19 cellular contexts compared by ENCODE assay signal in genomic region chr6:43877463-43878126, GRCh38.
"Had no signal": no experiment of that assay in that cellular context is flagged by ENCODE, and none has a peak within 500 bp of the region (broad histone marks: within the 10 kb centered on the region; RNA-seq: fewer than 3 reads in every experiment).

No MANE protein-coding gene starts in this region.

- H3K27me3 Mint-ChIP-seq: activated B cell treated with CpG ODN at 0.5 μM for 24 hours; activated CD4-positive, alpha-beta T cell treated with anti-CD3 and anti-CD28 coated beads, Interleukin-2, amount 10 ng/mL, durations not matched to agents 24 days and 14 days; natural killer cell treated with Interleukin-12 subunit alpha and Interleukin-12 subunit beta and Interleukin-15 and Interleukin-18, amount 100 ng/mL, for 72 hours had no signal

- H3K27me3 ChIP-seq: gastrocnemius medialis, ovary, stomach had no signal

- FAIRE-seq: keratinocyte had no signal

- H3K27ac Mint-ChIP-seq: activated B cell treated with CpG ODN at 0.5 μM for 24 hours; activated CD4-positive, alpha-beta T cell treated with anti-CD3 and anti-CD28 coated beads, Interleukin-2, amount 10 ng/mL, durations not matched to agents 24 days and 14 days; activated T-helper 1 cell treated with anti-CD3 and anti-CD28 coated beads, Interleukin-12 subunit alpha, Interleukin-12 subunit beta, Interleukin-2, Interleukin-4 antibody, amounts not matched to agents 30 ng/mL and 10 ng/mL and 1 ng/mL, durations not matched to agents 14 hours and 24 hours and 36 hours; natural killer cell treated with Interleukin-12 subunit alpha and Interleukin-12 subunit beta and Interleukin-15 and Interleukin-18, amount 100 ng/mL, for 72 hours had no signal

- H3K9me3 ChIP-seq: gastrocnemius medialis, heart right ventricle, left ventricle myocardium inferior, ovary, stomach, thoracic aorta had no signal

- DNase-seq: activated B cell treated with CpG ODN at 0.5 μM for 24 hours; activated CD4-positive, alpha-beta T cell treated with anti-CD3 and anti-CD28 coated beads, Interleukin-2, amount 10 ng/mL, durations not matched to agents 24 days and 14 days; activated CD8-positive, alpha-beta memory T cell treated with anti-CD3 and anti-CD28 coated beads for 24 hours; activated naive CD4-positive, alpha-beta T cell; anterior cingulate cortex; effector memory CD4-positive, alpha-beta T cell; gastrocnemius medialis; heart right ventricle; left ventricle myocardium inferior; mesenchymal stem cell; ovary; stimulated activated CD4-positive, alpha-beta T cell treated with anti-CD3 and anti-CD28 coated beads, Interleukin-12 subunit alpha, Interleukin-12 subunit beta, amount 100 ng/mL, for 4 hours; stimulated activated CD4-positive, alpha-beta T cell treated with anti-CD3 and anti-CD28 coated beads, Interleukin-2, amount 100 ng/mL, for 24 hours; stomach; T-helper 2 cell had no signal

- H3K4me3 Mint-ChIP-seq: activated B cell treated with CpG ODN at 0.5 μM for 24 hours; activated CD4-positive, alpha-beta T cell treated with anti-CD3 and anti-CD28 coated beads, Interleukin-2, amount 10 ng/mL, durations not matched to agents 24 days and 14 days; activated T-helper 1 cell treated with anti-CD3 and anti-CD28 coated beads, Interleukin-12 subunit alpha, Interleukin-12 subunit beta, Interleukin-2, Interleukin-4 antibody, amounts not matched to agents 30 ng/mL and 10 ng/mL and 1 ng/mL, durations not matched to agents 14 hours and 24 hours and 36 hours; natural killer cell treated with Interleukin-12 subunit alpha and Interleukin-12 subunit beta and Interleukin-15 and Interleukin-18, amount 100 ng/mL, for 72 hours had no signal

- H3K9me3 Mint-ChIP-seq: activated B cell treated with CpG ODN at 0.5 μM for 24 hours; activated CD4-positive, alpha-beta T cell treated with anti-CD3 and anti-CD28 coated beads, Interleukin-2, amount 10 ng/mL, durations not matched to agents 24 days and 14 days; activated T-helper 1 cell treated with anti-CD3 and anti-CD28 coated beads, Interleukin-12 subunit alpha, Interleukin-12 subunit beta, Interleukin-2, Interleukin-4 antibody, amounts not matched to agents 30 ng/mL and 10 ng/mL and 1 ng/mL, durations not matched to agents 14 hours and 24 hours and 36 hours; natural killer cell treated with Interleukin-12 subunit alpha and Interleukin-12 subunit beta and Interleukin-15 and Interleukin-18, amount 100 ng/mL, for 72 hours had no signal

- H3K4me3 ChIP-seq: gastrocnemius medialis, heart right ventricle, left ventricle myocardium inferior, ovary, stomach, thoracic aorta had no signal

- H3K4me1 Mint-ChIP-seq: activated B cell treated with CpG ODN at 0.5 μM for 24 hours; activated CD4-positive, alpha-beta T cell treated with anti-CD3 and anti-CD28 coated beads, Interleukin-2, amount 10 ng/mL, durations not matched to agents 24 days and 14 days had no signal

- H3K36me3 ChIP-seq: gastrocnemius medialis, heart right ventricle, left ventricle myocardium inferior, ovary, stomach, thoracic aorta had no signal

- H3K4me1 ChIP-seq: gastrocnemius medialis, left ventricle myocardium inferior had no signal

- H3K36me3 Mint-ChIP-seq: natural killer cell treated with Interleukin-12 subunit alpha and Interleukin-12 subunit beta and Interleukin-15 and Interleukin-18, amount 100 ng/mL, for 72 hours had no signal

- H3K27ac ChIP-seq: gastrocnemius medialis, heart right ventricle, left ventricle myocardium inferior, ovary, stomach, thoracic aorta had no signal
